ENCODE assay signal across 1 cellular context in the genomic region with DNA sequence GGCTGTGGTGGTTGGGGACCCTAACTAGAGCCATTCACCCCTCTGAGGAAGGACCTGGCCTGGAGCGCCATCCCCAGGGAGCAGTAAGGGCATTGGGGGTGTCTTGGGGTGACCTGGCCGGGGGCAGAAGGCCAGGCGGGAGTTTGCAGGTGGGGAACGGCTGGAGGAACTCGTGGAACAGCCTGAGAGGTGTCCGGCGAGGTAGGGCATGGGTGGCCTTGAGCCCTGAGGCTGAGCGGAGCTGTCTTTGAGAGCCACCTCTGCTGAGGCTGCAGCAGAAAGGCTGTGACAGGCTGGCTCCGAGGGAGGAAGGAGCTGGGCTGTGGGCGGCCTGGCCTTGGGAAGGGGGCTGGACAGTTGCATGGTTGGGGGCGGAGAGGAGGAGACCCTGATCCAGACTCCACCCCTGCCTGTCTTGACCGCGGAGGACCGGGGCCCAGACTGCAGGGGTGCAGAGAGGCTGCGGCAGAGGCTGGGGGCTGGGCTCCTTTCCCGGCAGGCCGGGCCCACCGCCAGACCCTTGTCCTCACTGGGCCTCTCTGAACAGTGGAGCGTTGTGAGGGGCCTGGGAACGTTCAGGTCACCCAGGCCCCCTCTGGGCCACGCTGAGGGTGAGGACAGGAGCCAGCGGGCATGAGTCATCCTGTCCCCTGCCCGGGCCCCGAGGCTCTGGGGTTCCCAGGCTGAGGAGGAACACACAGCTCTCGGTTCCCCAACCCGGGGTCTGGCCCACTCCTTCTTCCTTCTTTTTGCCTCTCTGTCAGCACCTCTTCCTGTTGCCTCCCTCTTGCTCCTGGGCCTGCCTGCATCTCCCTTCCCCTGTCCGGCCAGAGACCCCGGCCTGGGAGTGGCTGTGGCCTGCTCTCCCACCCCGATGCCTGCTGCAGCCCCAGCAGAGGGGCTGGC.
TF ChIP-seq lines count a peak whose summit lies in the region.

No MANE protein-coding gene starts in this region.

TF ChIP-seq in HepG2, 621 proteins besides CTCF, POLR2A, EP300 and RAD21 (continued from another document and continues in another):
- TF ChIP-seq ZNF777 (CRISPR knock-in tag; IDR thresholded peaks at IDR 0.05), result 0 out of 2 replicates have a peak, but pooled peaks have one; percentile 45
- TF ChIP-seq, protein P1, sequence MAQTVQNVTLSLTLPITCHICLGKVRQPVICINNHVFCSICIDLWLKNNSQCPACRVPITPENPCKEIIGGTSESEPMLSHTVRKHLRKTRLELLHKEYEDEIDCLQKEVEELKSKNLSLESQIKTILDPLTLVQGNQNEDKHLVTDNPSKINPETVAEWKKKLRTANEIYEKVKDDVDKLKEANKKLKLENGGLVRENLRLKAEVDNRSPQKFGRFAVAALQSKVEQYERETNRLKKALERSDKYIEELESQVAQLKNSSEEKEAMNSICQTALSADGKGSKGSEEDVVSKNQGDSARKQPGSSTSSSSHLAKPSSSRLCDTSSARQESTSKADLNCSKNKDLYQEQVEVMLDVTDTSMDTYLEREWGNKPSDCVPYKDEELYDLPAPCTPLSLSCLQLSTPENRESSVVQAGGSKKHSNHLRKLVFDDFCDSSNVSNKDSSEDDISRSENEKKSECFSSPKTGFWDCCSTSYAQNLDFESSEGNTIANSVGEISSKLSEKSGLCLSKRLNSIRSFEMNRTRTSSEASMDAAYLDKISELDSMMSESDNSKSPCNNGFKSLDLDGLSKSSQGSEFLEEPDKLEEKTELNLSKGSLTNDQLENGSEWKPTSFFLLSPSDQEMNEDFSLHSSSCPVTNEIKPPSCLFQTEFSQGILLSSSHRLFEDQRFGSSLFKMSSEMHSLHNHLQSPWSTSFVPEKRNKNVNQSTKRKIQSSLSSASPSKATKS (CRISPR knock-in tag; IDR thresholded peaks at IDR 0.05), result no peak
- peak; percentile 12; the same call in 1 of the 2 replicates for TF ChIP-seq PITX1 (CRISPR knock-in tag; IDR thresholded peaks at IDR 0.05)
- no peak for TF ChIP-seq XBP1 (CRISPR knock-in tag; IDR thresholded peaks at IDR 0.05)
- TF ChIP-seq ZNF224 (CRISPR knock-in tag; IDR thresholded peaks at IDR 0.05), result no peak
- 0 out of 2 replicates have a peak, but pooled peaks have one; percentile 32 for TF ChIP-seq NFE2L1 (CRISPR knock-in tag; IDR thresholded peaks at IDR 0.05; ENCODE audit: borderline replicate concordance)
- TF ChIP-seq ZNF225 (CRISPR knock-in tag; IDR thresholded peaks at IDR 0.05), result no peak
- TF ChIP-seq AHDC1 (CRISPR knock-in tag; IDR thresholded peaks at IDR 0.05; ENCODE audit: borderline replicate concordance), result peak; percentile 25; the same call in 1 of the 2 replicates
- peak; percentile 60; the same call in 1 of the 2 replicates for TF ChIP-seq ZNF124 (CRISPR knock-in tag; IDR thresholded peaks at IDR 0.05)
- no peak for TF ChIP-seq IRX3 (CRISPR knock-in tag; IDR thresholded peaks at IDR 0.05; ENCODE audit: borderline replicate concordance, low read depth)
- TF ChIP-seq ZNF614 (CRISPR knock-in tag; IDR thresholded peaks at IDR 0.05; ENCODE audit: borderline replicate concordance), result 0 out of 2 replicates have a peak, but pooled peaks have one; percentile 38
- TF ChIP-seq ZNF674 (CRISPR knock-in tag; IDR thresholded peaks at IDR 0.05; ENCODE audit: low read depth), result no peak
- TF ChIP-seq AGO1 (IDR thresholded peaks at IDR 0.05; ENCODE audit: low read depth, low read length, poor library complexity, severe bottlenecking), result peak; percentile 49
- no peak for TF ChIP-seq SNAI1 (CRISPR knock-in tag; IDR thresholded peaks at IDR 0.05; ENCODE audit: borderline replicate concordance)
- TF ChIP-seq CREM (IDR thresholded peaks at IDR 0.05), result peak; percentile 50; the same call in 1 of the 2 replicates
- no peak for TF ChIP-seq CREM (CRISPR knock-in tag; IDR thresholded peaks at IDR 0.05)
- no peak for TF ChIP-seq KDM4B (CRISPR knock-in tag; IDR thresholded peaks at IDR 0.05)
- TF ChIP-seq, protein P2, sequence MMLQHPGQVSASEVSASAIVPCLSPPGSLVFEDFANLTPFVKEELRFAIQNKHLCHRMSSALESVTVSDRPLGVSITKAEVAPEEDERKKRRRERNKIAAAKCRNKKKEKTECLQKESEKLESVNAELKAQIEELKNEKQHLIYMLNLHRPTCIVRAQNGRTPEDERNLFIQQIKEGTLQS (CRISPR knock-in tag; IDR thresholded peaks at IDR 0.05), result peak; percentile 98
- peak; percentile 23; the same call in 1 of the 2 replicates for TF ChIP-seq ZFP37 (CRISPR knock-in tag; IDR thresholded peaks at IDR 0.05; ENCODE audit: borderline replicate concordance)
- peak; percentile 94 for TF ChIP-seq RXRB (CRISPR knock-in tag; IDR thresholded peaks at IDR 0.05; ENCODE audit: borderline replicate concordance)
- peak; percentile 21; the same call in 1 of the 2 replicates for TF ChIP-seq ZMYM3 (CRISPR knock-in tag; IDR thresholded peaks at IDR 0.05)
- TF ChIP-seq ZSCAN12 (CRISPR knock-in tag; IDR thresholded peaks at IDR 0.05), result no peak; the same call in 1 of the 2 replicates
- 0 out of 2 replicates have a peak, but pooled peaks have one; percentile 39 for TF ChIP-seq KMT2A (CRISPR knock-in tag; IDR thresholded peaks at IDR 0.05)
- TF ChIP-seq JUND (CRISPR knock-in tag; IDR thresholded peaks at IDR 0.05), result peak; percentile 96
- TF ChIP-seq, protein P3, sequence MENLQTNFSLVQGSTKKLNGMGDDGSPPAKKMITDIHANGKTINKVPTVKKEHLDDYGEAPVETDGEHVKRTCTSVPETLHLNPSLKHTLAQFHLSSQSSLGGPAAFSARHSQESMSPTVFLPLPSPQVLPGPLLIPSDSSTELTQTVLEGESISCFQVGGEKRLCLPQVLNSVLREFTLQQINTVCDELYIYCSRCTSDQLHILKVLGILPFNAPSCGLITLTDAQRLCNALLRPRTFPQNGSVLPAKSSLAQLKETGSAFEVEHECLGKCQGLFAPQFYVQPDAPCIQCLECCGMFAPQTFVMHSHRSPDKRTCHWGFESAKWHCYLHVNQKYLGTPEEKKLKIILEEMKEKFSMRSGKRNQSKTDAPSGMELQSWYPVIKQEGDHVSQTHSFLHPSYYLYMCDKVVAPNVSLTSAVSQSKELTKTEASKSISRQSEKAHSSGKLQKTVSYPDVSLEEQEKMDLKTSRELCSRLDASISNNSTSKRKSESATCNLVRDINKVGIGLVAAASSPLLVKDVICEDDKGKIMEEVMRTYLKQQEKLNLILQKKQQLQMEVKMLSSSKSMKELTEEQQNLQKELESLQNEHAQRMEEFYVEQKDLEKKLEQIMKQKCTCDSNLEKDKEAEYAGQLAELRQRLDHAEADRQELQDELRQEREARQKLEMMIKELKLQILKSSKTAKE (CRISPR knock-in tag; IDR thresholded peaks at IDR 0.05; ENCODE audit: borderline replicate concordance), result peak; percentile 60; the same call in 1 of the 2 replicates
- no peak for TF ChIP-seq CHCHD3 (CRISPR knock-in tag; IDR thresholded peaks at IDR 0.05)
- TF ChIP-seq, protein P4, sequence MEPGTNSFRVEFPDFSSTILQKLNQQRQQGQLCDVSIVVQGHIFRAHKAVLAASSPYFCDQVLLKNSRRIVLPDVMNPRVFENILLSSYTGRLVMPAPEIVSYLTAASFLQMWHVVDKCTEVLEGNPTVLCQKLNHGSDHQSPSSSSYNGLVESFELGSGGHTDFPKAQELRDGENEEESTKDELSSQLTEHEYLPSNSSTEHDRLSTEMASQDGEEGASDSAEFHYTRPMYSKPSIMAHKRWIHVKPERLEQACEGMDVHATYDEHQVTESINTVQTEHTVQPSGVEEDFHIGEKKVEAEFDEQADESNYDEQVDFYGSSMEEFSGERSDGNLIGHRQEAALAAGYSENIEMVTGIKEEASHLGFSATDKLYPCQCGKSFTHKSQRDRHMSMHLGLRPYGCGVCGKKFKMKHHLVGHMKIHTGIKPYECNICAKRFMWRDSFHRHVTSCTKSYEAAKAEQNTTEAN (CRISPR knock-in tag; conservative IDR thresholded peaks at IDR 0.05), result 0 out of 2 replicates have a peak, but pooled peaks have one; percentile 65
- no peak; the same call in 1 of the 2 replicates for TF ChIP-seq FOXO1 (CRISPR knock-in tag; IDR thresholded peaks at IDR 0.05)
- peak; percentile 90 for TF ChIP-seq RBM39 (IDR thresholded peaks at IDR 0.05; ENCODE audit: low read depth, low read length, poor library complexity, severe bottlenecking)
- no peak for TF ChIP-seq CREBL2 (CRISPR knock-in tag; IDR thresholded peaks at IDR 0.05; ENCODE audit: borderline replicate concordance)
- no peak for TF ChIP-seq MAFF (IDR thresholded peaks at IDR 0.05; ENCODE audit: low read depth, low read length)
- TF ChIP-seq ZNF782 (CRISPR knock-in tag; IDR thresholded peaks at IDR 0.05; ENCODE audit: borderline replicate concordance), result no peak
- no peak for TF ChIP-seq MAFK (conservative IDR thresholded peaks at IDR 0.05 in 1 of 2, IDR thresholded peaks at IDR 0.05 in 1 of 2; ENCODE audit: low read length in 2 of 2)
- TF ChIP-seq GFI1 (CRISPR knock-in tag; IDR thresholded peaks at IDR 0.05; ENCODE audit: borderline replicate concordance), result no peak; the same call in 1 of the 2 replicates
- peak; percentile 97 for TF ChIP-seq TAF15 (IDR thresholded peaks at IDR 0.05; ENCODE audit: low read depth, low read length, poor library complexity, severe bottlenecking)
- no peak; the same call in 1 of the 2 replicates for TF ChIP-seq ZNF451 (CRISPR knock-in tag; IDR thresholded peaks at IDR 0.05)
- TF ChIP-seq RBFOX2 (IDR thresholded peaks at IDR 0.05; ENCODE audit: low read depth, low read length), result peak; percentile 76
- TF ChIP-seq ZNF83 (CRISPR knock-in tag; IDR thresholded peaks at IDR 0.05; ENCODE audit: borderline replicate concordance), result no peak
- TF ChIP-seq JUNB (CRISPR knock-in tag; IDR thresholded peaks at IDR 0.05; ENCODE audit: borderline replicate concordance), result peak; percentile 91; the same call in 1 of the 2 replicates
- TF ChIP-seq, protein P5, sequence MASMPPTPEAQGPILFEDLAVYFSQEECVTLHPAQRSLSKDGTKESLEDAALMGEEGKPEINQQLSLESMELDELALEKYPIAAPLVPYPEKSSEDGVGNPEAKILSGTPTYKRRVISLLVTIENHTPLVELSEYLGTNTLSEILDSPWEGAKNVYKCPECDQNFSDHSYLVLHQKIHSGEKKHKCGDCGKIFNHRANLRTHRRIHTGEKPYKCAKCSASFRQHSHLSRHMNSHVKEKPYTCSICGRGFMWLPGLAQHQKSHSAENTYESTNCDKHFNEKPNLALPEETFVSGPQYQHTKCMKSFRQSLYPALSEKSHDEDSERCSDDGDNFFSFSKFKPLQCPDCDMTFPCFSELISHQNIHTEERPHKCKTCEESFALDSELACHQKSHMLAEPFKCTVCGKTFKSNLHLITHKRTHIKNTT (CRISPR knock-in tag; IDR thresholded peaks at IDR 0.05), result no peak
- TF ChIP-seq RFXANK (CRISPR knock-in tag; IDR thresholded peaks at IDR 0.05), result no peak
- TF ChIP-seq ZNF510 (CRISPR knock-in tag; IDR thresholded peaks at IDR 0.05; ENCODE audit: low read depth), result no peak
- TF ChIP-seq TAF1 (CRISPR knock-in tag; IDR thresholded peaks at IDR 0.05), result peak; percentile 75
- TF ChIP-seq ASH2L (IDR thresholded peaks at IDR 0.05; ENCODE audit: insufficient read length, low read depth, low read length), result peak; percentile 74
- TF ChIP-seq RFX5 (IDR thresholded peaks at IDR 0.05; ENCODE audit: low read depth, low read length), result no peak
- no peak for TF ChIP-seq PAX8 (CRISPR knock-in tag; IDR thresholded peaks at IDR 0.05; ENCODE audit: borderline replicate concordance)
- TF ChIP-seq IKZF1 (IDR thresholded peaks at IDR 0.05), result no peak
- peak; percentile 44; the same call in 1 of the 2 replicates for TF ChIP-seq PHF20 (CRISPR knock-in tag; IDR thresholded peaks at IDR 0.05)
- peak; percentile 76 for TF ChIP-seq HMG20A (CRISPR knock-in tag; IDR thresholded peaks at IDR 0.05; ENCODE audit: borderline replicate concordance)
- peak; percentile 85 for TF ChIP-seq SKI (IDR thresholded peaks at IDR 0.05; ENCODE audit: partially characterized antibody)
